ENCODE assay signal across 1 cellular context in the genomic region with DNA sequence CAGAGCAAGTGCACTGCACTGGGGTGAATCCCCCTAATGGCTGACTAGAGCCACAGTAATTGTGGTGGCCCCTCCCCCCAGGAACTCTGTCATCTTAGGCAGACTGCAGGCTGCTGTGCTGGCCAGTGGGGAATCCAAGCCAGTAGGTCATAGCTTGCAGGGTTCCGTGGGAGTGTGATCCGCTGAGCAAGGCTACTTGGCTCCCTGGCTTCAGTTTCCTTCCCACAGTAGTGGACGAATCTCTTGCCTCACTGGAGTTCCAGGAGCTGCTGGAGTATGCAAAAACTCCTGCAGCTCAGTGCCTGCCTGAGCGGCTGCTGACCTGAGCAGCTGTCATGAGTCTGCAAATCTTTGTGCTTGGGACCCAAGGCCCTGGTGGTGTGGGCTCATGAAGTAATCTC.
TF ChIP-seq lines count a peak whose summit lies in the region.

No MANE protein-coding gene starts in this region.

TF ChIP-seq in GM12878, 131 proteins besides CTCF, POLR2A, EP300 and RAD21:
- no peak for TF ChIP-seq ZNF207 (IDR thresholded peaks at IDR 0.05; ENCODE audit: borderline replicate concordance)
